Comparison of ENCODE assay signal across 8 cellular contexts in the genomic region with DNA sequence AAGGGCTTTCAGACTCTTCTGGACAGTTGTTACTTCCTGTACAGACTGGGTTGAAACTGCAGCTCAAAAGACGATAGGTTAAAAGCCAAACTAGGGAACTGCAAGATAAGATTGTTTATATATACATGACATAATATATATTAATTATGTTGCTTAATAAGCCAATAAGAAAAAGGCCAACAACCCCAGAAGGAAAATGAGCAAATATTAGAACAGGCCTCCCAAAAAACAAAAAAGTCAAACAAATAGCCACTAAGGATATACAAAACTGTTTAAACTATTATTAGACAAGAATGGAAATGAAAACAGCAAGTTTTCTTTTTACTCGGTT. TPM values are rescaled to one million over a fixed set of nuclear protein-coding genes. Genes with fewer than 3 reads are reported as not detected.
A peak's percentile ranks its signal among the peaks of the same experiment; 100 is the strongest.
DNase-seq lines count a peak whose midpoint lies in the region; ATAC-seq and TF ChIP-seq lines count a peak whose summit lies in the region.

No MANE protein-coding gene starts in this region.

- H3K36me3 Mint-ChIP-seq in glutamatergic neuron (ENCODE audit: unreplicated experiment), result no peaks in the 10 kb centered on the region

- peaks cover 5% of the 10 kb centered on the region for H3K36me3 ChIP-seq in H7 (replicated peaks; ENCODE audit: control insufficient read depth, insufficient read depth, low read length)

- no peak overlapping the region for H3K27ac Mint-ChIP-seq in glutamatergic neuron (ENCODE audit: unreplicated experiment)

- no peaks in the 10 kb centered on the region for H3K27me3 ChIP-seq in H7 (ENCODE audit: control insufficient read depth, insufficient read depth, low read length)

- no peaks in the 10 kb centered on the region for H3K27me3 Mint-ChIP-seq in glutamatergic neuron (ENCODE audit: unreplicated experiment)

- peak overlapping the region; percentile 91 for H3K4me3 Mint-ChIP-seq in glutamatergic neuron (ENCODE audit: unreplicated experiment)

- no peaks in the 10 kb centered on the region for H3K9me3 Mint-ChIP-seq in glutamatergic neuron (ENCODE audit: unreplicated experiment)

- no peak for DNase-seq in H7
- DNase-seq in glutamatergic neuron, result no peak
- DNase-seq in globus pallidus (ENCODE audit: low spot score), result no peak
- no peak for DNase-seq in NCI-H1694 (lab: John Stamatoyannopoulos, UW)
- no peak for DNase-seq in HuH-7 (ENCODE audit: low spot score)

- no peak for ATAC-seq in GM19324 (IDR thresholded peaks at IDR 0.05; ENCODE audit: low FRiP score, unreplicated experiment)

- H3K4me3 ChIP-seq in H7 (ENCODE audit: insufficient read depth, low read depth, low read length) (peak overlapping the region; percentile 84), skin epidermis (peak overlapping the region; percentile 52 to 83 (median 65))

- TF ChIP-seq CTCF in VCaP (conservative IDR thresholded peaks at IDR 0.05) (no peak), glutamatergic neuron (IDR thresholded peaks at IDR 0.05; ENCODE audit: partially characterized antibody, unreplicated experiment) (no peak)

- peaks cover 9% of the 10 kb centered on the region for H3K4me1 Mint-ChIP-seq in glutamatergic neuron (ENCODE audit: low read depth, unreplicated experiment)

- H3K27ac ChIP-seq in VCaP (peak overlapping the region; percentile 86), skin epidermis (peak overlapping the region; percentile 3 to 98 (median 93))

RNA-seq across cellular contexts. Expression of a gene that starts 0.5 kb away (rescaled TPM):
- total RNA-seq in H7 (2014; rRNA removed; shearing (Covaris generic)), result 19.8 and 25.0 TPM in 2 replicates
- total RNA-seq in glutamatergic neuron (ENCODE audit: unreplicated experiment), result 14.7 TPM

RNA-seq across cellular contexts. Expression of a gene that starts 59.2 kb away (rescaled TPM):
- 0.63 and 0.69 TPM in 2 replicates for total RNA-seq in H7 (2014; rRNA removed; shearing (Covaris generic))
- 7.0 TPM for total RNA-seq in glutamatergic neuron (ENCODE audit: unreplicated experiment)
